30 cellular contexts compared by ENCODE assay signal in the genomic region with DNA sequence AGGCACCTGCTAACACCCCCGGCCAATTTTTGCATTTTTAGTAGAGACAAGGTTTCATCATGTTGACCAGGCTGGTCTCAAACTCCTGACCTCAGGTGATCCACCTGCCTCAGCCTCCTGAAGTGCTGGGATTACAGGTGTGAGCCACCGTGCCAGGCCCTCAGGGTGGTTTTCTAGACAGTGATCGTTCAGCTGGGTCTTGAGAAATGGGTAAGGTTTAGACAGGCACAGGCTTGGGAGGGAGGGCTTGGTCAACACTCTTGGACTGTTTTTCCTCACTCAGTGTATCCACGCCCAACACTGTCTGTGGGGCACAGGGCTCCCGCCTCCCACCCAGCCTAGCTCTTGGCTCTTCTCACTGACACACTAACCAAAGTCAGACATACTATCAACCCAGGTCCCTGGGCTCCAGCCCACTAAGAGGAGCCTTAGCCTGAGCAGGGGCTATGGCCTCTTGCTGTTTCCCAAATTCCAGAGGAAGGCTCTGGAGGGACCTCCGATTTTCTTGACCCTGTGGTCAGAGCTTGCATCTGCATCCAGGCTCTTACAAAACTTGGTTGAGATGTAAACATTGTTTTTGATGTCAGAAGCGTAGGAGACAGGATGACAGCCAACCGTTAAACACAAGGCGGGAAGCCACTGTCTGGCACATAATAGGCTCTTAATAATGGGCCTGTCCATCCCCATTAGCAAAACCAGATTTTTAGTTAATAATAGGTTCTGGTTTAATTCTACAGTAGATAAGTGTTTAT.
"Had no signal": no experiment of that assay in that cellular context is flagged by ENCODE, and none has a peak within 500 bp of the region (broad histone marks: within the 10 kb centered on the region; RNA-seq: fewer than 3 reads in every experiment).

No MANE protein-coding gene starts in this region.

- H3K4me2 ChIP-seq: smooth muscle cell had no signal

- H3K36me3 ChIP-seq: breast epithelium, colonic mucosa, gastrocnemius medialis, ovary, tibial nerve had no signal

- H3K4me3 ChIP-seq: breast epithelium, colonic mucosa, gastrocnemius medialis, ovary, smooth muscle cell, stomach, tibial nerve had no signal

- H3K27ac ChIP-seq: breast epithelium, colonic mucosa, ovary, stomach, tibial nerve had no signal

- DNase-seq: activated CD4-positive, alpha-beta T cell treated with anti-CD3 and anti-CD28 coated beads for 36 hours; activated CD4-positive, CD25-positive, alpha-beta regulatory T cell; activated CD8-positive, alpha-beta memory T cell treated with anti-CD3 and anti-CD28 coated beads, Interleukin-2, amount 10 ng/mL, durations not matched to agents 7 days and 5 days; activated CD8-positive, alpha-beta T cell treated with anti-CD3 and anti-CD28 coated beads, Interleukin-2, amount 10 ng/mL, durations not matched to agents 7 days and 5 days; activated naive CD8-positive, alpha-beta T cell treated with anti-CD3 and anti-CD28 coated beads, Interleukin-2, amount 50 U/mL, for 24 hours; activated T-cell treated with anti-CD3 and anti-CD28 coated beads, Interleukin-2, amount 50 U/mL, for 48 hours; amygdala; colonic mucosa; effector CD8-positive, alpha-beta T cell; erythroblast; gastrocnemius medialis; glutamatergic neuron; hippocampal formation; immature natural killer cell; naive B cell; nephron progenitor cell; stimulated activated CD4-positive, alpha-beta T cell treated with anti-CD3 and anti-CD28 coated beads, Interleukin-1b, Interleukin-23, amount 100 ng/mL, for 48 hours; stimulated activated CD4-positive, alpha-beta T cell treated with anti-CD3 and anti-CD28 coated beads, Interleukin-4, amount 100 ng/mL, for 4 hours; stimulated activated CD8-positive, alpha-beta memory T cell treated with anti-CD3 and anti-CD28 coated beads, Interleukin-4, amount 100 ng/mL, for 48 hours; stomach had no signal

- H3K9me3 Mint-ChIP-seq: activated naive CD4-positive, alpha-beta T cell treated with anti-CD3 and anti-CD28 coated beads, Interleukin-2, amount 50 U/mL, for 24 hours; activated naive CD8-positive, alpha-beta T cell treated with anti-CD3 and anti-CD28 coated beads, Interleukin-2, amount 50 U/mL, for 24 hours; activated T-helper 2 cell treated with anti-CD3 and anti-CD28 coated beads, Interferon-gamma antibody, Interleukin-2, Interleukin-4, amounts not matched to agents 10 μg/mL and 5 μg/mL and 100 μg/mL, durations not matched to agents 14 hours and 24 hours and 36 hours; immature natural killer cell; mesothelial cell of epicardium; naive B cell; nephron progenitor cell; stimulated activated memory B cell treated with anti-CD40 and anti-IgM and Interleukin-4, amounts not matched to agents 10 μg/mL and 1 μg/mL and 100 μg/mL, for 72 hours had no signal

- H3K4me1 ChIP-seq: breast epithelium, colonic mucosa had no signal

- H3K9me3 ChIP-seq: breast epithelium, colonic mucosa, gastrocnemius medialis, ovary, stomach, tibial nerve had no signal

- H3K4me3 Mint-ChIP-seq: activated CD4-positive, alpha-beta T cell treated with anti-CD3 and anti-CD28 coated beads for 36 hours; activated CD8-positive, alpha-beta memory T cell treated with anti-CD3 and anti-CD28 coated beads, Interleukin-2, amount 10 ng/mL, durations not matched to agents 7 days and 5 days; activated CD8-positive, alpha-beta T cell treated with anti-CD3 and anti-CD28 coated beads, Interleukin-2, amount 10 ng/mL, durations not matched to agents 7 days and 5 days; activated naive CD4-positive, alpha-beta T cell treated with anti-CD3 and anti-CD28 coated beads, Interleukin-2, amount 50 U/mL, for 24 hours; activated naive CD8-positive, alpha-beta T cell treated with anti-CD3 and anti-CD28 coated beads, Interleukin-2, amount 50 U/mL, for 24 hours; immature natural killer cell; mesothelial cell of epicardium; naive B cell; nephron progenitor cell; stimulated activated memory B cell treated with anti-CD40 and anti-IgM and Interleukin-4, amounts not matched to agents 10 μg/mL and 1 μg/mL and 100 μg/mL, for 72 hours had no signal

- H3K36me3 Mint-ChIP-seq: activated CD8-positive, alpha-beta memory T cell treated with anti-CD3 and anti-CD28 coated beads, Interleukin-2, amount 10 ng/mL, durations not matched to agents 7 days and 5 days; activated naive CD4-positive, alpha-beta T cell treated with anti-CD3 and anti-CD28 coated beads, Interleukin-2, amount 50 U/mL, for 24 hours; immature natural killer cell; mesothelial cell of epicardium; stimulated activated memory B cell treated with anti-CD40 and anti-IgM and Interleukin-4, amounts not matched to agents 10 μg/mL and 1 μg/mL and 100 μg/mL, for 72 hours had no signal

- H3K27me3 ChIP-seq: breast epithelium, colonic mucosa, gastrocnemius medialis, ovary, stomach, tibial nerve had no signal

- ATAC-seq: activated CD4-positive, alpha-beta T cell treated with anti-CD3 and anti-CD28 coated beads for 36 hours; activated CD8-positive, alpha-beta memory T cell treated with anti-CD3 and anti-CD28 coated beads, Interleukin-2, amount 10 ng/mL, durations not matched to agents 7 days and 5 days; activated CD8-positive, alpha-beta T cell treated with anti-CD3 and anti-CD28 coated beads, Interleukin-2, amount 10 ng/mL, durations not matched to agents 7 days and 5 days; activated naive CD8-positive, alpha-beta T cell treated with anti-CD3 and anti-CD28 coated beads, Interleukin-2, amount 50 U/mL, for 24 hours; gastrocnemius medialis; left lobe of liver; stimulated activated memory B cell treated with anti-CD40 and anti-IgM and Interleukin-4, amounts not matched to agents 10 μg/mL and 1 μg/mL and 100 μg/mL, for 72 hours had no signal

- H3K27me3 Mint-ChIP-seq: activated CD4-positive, alpha-beta T cell treated with anti-CD3 and anti-CD28 coated beads for 36 hours; activated CD8-positive, alpha-beta memory T cell treated with anti-CD3 and anti-CD28 coated beads, Interleukin-2, amount 10 ng/mL, durations not matched to agents 7 days and 5 days; activated naive CD4-positive, alpha-beta T cell treated with anti-CD3 and anti-CD28 coated beads, Interleukin-2, amount 50 U/mL, for 24 hours; activated naive CD8-positive, alpha-beta T cell treated with anti-CD3 and anti-CD28 coated beads, Interleukin-2, amount 50 U/mL, for 24 hours; naive B cell; stimulated activated memory B cell treated with anti-CD40 and anti-IgM and Interleukin-4, amounts not matched to agents 10 μg/mL and 1 μg/mL and 100 μg/mL, for 72 hours had no signal

- H3K27ac Mint-ChIP-seq: activated CD4-positive, alpha-beta T cell treated with anti-CD3 and anti-CD28 coated beads for 36 hours; activated CD8-positive, alpha-beta memory T cell treated with anti-CD3 and anti-CD28 coated beads, Interleukin-2, amount 10 ng/mL, durations not matched to agents 7 days and 5 days; activated CD8-positive, alpha-beta T cell treated with anti-CD3 and anti-CD28 coated beads, Interleukin-2, amount 10 ng/mL, durations not matched to agents 7 days and 5 days; activated naive CD8-positive, alpha-beta T cell treated with anti-CD3 and anti-CD28 coated beads, Interleukin-2, amount 50 U/mL, for 24 hours; activated T-helper 2 cell treated with anti-CD3 and anti-CD28 coated beads, Interferon-gamma antibody, Interleukin-2, Interleukin-4, amounts not matched to agents 10 μg/mL and 5 μg/mL and 100 μg/mL, durations not matched to agents 14 hours and 24 hours and 36 hours; mesothelial cell of epicardium; nephron progenitor cell; progenitor cell of endocrine pancreas; stimulated activated memory B cell treated with anti-CD40 and anti-IgM and Interleukin-4, amounts not matched to agents 10 μg/mL and 1 μg/mL and 100 μg/mL, for 72 hours had no signal
